ENCODE assay signal across 8 cellular contexts in genomic region chr1:225777058-225777582, GRCh38. TPM values are rescaled to one million over a fixed set of nuclear protein-coding genes. Genes with fewer than 3 reads are reported as not detected.
A peak's percentile ranks its signal among the peaks of the same experiment; 100 is the strongest.
DNase-seq lines count a peak whose midpoint lies in the region; ATAC-seq and TF ChIP-seq lines count a peak whose summit lies in the region.

No MANE protein-coding gene starts in this region.

- peak overlapping the region; percentile 81 for H3K4me2 ChIP-seq in IMR-90 (ENCODE audit: low read depth, low read length)

- H3K4me3 ChIP-seq in IMR-90 (ENCODE audit: insufficient read depth, low read depth, low read length) (peak overlapping the region; percentile 40), colonic mucosa (peak overlapping the region; percentile 62)

- H3K4me1 ChIP-seq in IMR-90 (ENCODE audit: control insufficient read depth, insufficient read depth, low read length) (peaks cover 3% of the 10 kb centered on the region; the same call in 1 of the 2 replicates), colonic mucosa (no peaks in the 10 kb centered on the region)

- H3K9me3 ChIP-seq in IMR-90 (ENCODE audit: control insufficient read depth, insufficient read depth, low read length): no peaks in the 10 kb centered on the region
- no peaks in the 10 kb centered on the region for H3K9me3 ChIP-seq in colonic mucosa

- H3K27ac Mint-ChIP-seq in naive B cell: no peak overlapping the region

- peaks cover 2% of the 10 kb centered on the region; the same call in 1 of the 2 replicates for H3K36me3 ChIP-seq in IMR-90 (ENCODE audit: control insufficient read depth, insufficient read depth, low read length)
- no peaks in the 10 kb centered on the region for H3K36me3 ChIP-seq in colonic mucosa

- H3K27ac ChIP-seq in 22Rv1 (peak overlapping the region; percentile 98), IMR-90 (ENCODE audit: insufficient read depth, low read length) (peak overlapping the region; percentile 60), colonic mucosa (peak overlapping the region; percentile 94)

- H2BK20ac ChIP-seq in IMR-90 (ENCODE audit: low read depth, low read length): no peak overlapping the region

- intact Hi-C loops in IMR-90 (cut with micrococcal nuclease): loop anchor here (1.0 to 5.0 kb wide), 2 partner anchors 70 to 134 kb away; no protein-coding TSS in a partner anchor
- intact Hi-C loops in colonic mucosa (cut with DNase I): loop anchor here (5.0 kb wide), 1 partner anchor 70 kb away; no protein-coding TSS in a partner anchor

- peak overlapping the region; percentile 45 for H2BK120ac ChIP-seq in IMR-90 (ENCODE audit: low read depth, low read length)

- in situ Hi-C loops in IMR-90 (cut with MboI; ENCODE audit: low sequenced_read_pairs): loop anchor here (5.0 kb wide), 1 partner anchor 300 kb away; no protein-coding TSS in a partner anchor

- no peaks in the 10 kb centered on the region for H3K27me3 Mint-ChIP-seq in naive B cell

- H3K4me3 Mint-ChIP-seq in naive B cell: no peak overlapping the region

- dilution Hi-C loops in IMR-90 (cut with HindIII; ENCODE audit: low sequenced_read_pairs, unreplicated experiment): no loop called here

- no peaks in the 10 kb centered on the region for H3K9me3 Mint-ChIP-seq in naive B cell

- H3K9ac ChIP-seq in IMR-90 (ENCODE audit: low read depth, low read length) (peak overlapping the region; percentile 60), colonic mucosa (ENCODE audit: low read depth in 2 of 2, low read length in 2 of 2) (peak overlapping the region; percentile 52 to 70)

- CTCF ChIA-PET in IMR-90 (lab: Yijun Ruan, JAX): interaction anchor here (0.6 to 3.0 kb wide), 11 partner anchors 10 to 302 kb away, joined by 3 to 17 read pairs (median 4); partner anchors contain the start of gene ENAH

- H4K91ac ChIP-seq in IMR-90 (ENCODE audit: insufficient read depth, low read depth, low read length): 0 out of 2 replicates have a peak overlapping the region, but pooled peaks have one; percentile 20

- H2BK5ac ChIP-seq in IMR-90 (ENCODE audit: low read depth, low read length, poor library complexity, severe bottlenecking): peak overlapping the region; percentile 66

- peak overlapping the region; percentile 51; the same call in 1 of the 2 replicates for H3K14ac ChIP-seq in IMR-90 (replicated peaks; ENCODE audit: low read depth, low read length)

- peaks cover 20% of the 10 kb centered on the region for H4K20me1 ChIP-seq in IMR-90 (ENCODE audit: insufficient read depth, low read length)

- H3K18ac ChIP-seq in IMR-90 (ENCODE audit: low read depth, low read length): peak overlapping the region; percentile 12

- no peak for TF ChIP-seq RAD21 in IMR-90 (IDR thresholded peaks at IDR 0.05; ENCODE audit: low read length)

- H3K27me3 ChIP-seq in IMR-90 (ENCODE audit: control insufficient read depth, insufficient read depth, low read length): no peaks in the 10 kb centered on the region
- no peaks in the 10 kb centered on the region for H3K27me3 ChIP-seq in colonic mucosa

- peak overlapping the region; percentile 66 for H3K4ac ChIP-seq in IMR-90 (ENCODE audit: low read depth, low read length)

- peak overlapping the region; percentile 64 for H3K56ac ChIP-seq in IMR-90 (ENCODE audit: extremely low read depth, insufficient read depth, low read length)

- BruUV-seq in IMR-90 (replicated peaks; lab: Mats Ljungman, UMichigan): no TSS peak

- H2AK9ac ChIP-seq in IMR-90 (replicated peaks; ENCODE audit: low read depth, low read length, poor library complexity): no peak overlapping the region

- WGBS in IMR-90 (ENCODE audit: extremely low coverage in 2 of 2, insufficient read length in 1 of 2), 2 experiments: 18% methylated on average over 10 of the region's 18 CpGs; no CpG with 5 or more reads in 1 of the 2 experiments

- TF ChIP-seq POLR2A in IMR-90 (IDR thresholded peaks at IDR 0.05; ENCODE audit: low read depth, low read length): no peak

- ATAC-seq in GM19035 (IDR thresholded peaks at IDR 0.05; ENCODE audit: unreplicated experiment) (peak; percentile 16), IMR-90 (ENCODE audit: low read depth) (peak; percentile 2), naive B cell (ENCODE audit: low read depth in 2 of 2) (peak; percentile 1 to 2)

- peak overlapping the region; percentile 17; the same call in 1 of the 3 replicates for H2BK15ac ChIP-seq in IMR-90 (ENCODE audit: low read depth, low read length)

- TF ChIP-seq CTCF in 22Rv1 (IDR thresholded peaks at IDR 0.05): no peak
- TF ChIP-seq CTCF in IMR-90 (conservative IDR thresholded peaks at IDR 0.05; ENCODE audit: low read depth, low read length): no peak
- no peak for TF ChIP-seq CTCF in colonic mucosa (IDR thresholded peaks at IDR 0.05)

- peaks cover 0 to 14% of the 10 kb centered on the region in 2 experiments; a peak in 1 of 4 replicates for H3K79me1 ChIP-seq in IMR-90 (ENCODE audit: low read depth in 1 of 2, low read length in 2 of 2)

- peaks cover 6 to 8% of the 10 kb centered on the region in 2 donors for H3K36me3 Mint-ChIP-seq in naive B cell

- POLR2A ChIA-PET in IMR-90 (lab: Charles Lee; ENCODE audit: unreplicated experiment): interaction anchor here (0.5 to 1.6 kb wide), 3 partner anchors 122 to 1952 kb away, joined by 3 to 7 read pairs (median 3); no protein-coding TSS in a partner anchor

- H2AFZ ChIP-seq in IMR-90 (replicated peaks; ENCODE audit: low read length, poor library complexity): peak overlapping the region; percentile 94

- H3K9me1 ChIP-seq in IMR-90 (ENCODE audit: insufficient read depth, low read length): peaks cover 9% of the 10 kb centered on the region; the same call in 1 of the 2 replicates

- DNase-seq in IMR-90 (no peak), colonic mucosa (no peak), naive B cell (no peak), GDM1 (lab: John Stamatoyannopoulos, UW) (no peak), SHP77 treated with DMSO at 0.1 percent for 48 hours (lab: John Stamatoyannopoulos, UW) (no peak), SIG-M5 treated with dmso at 0.1 percent for 504 hours (lab: John Stamatoyannopoulos, UW; ENCODE audit: unreplicated experiment) (no peak)

- peak overlapping the region; percentile 26 to 96; a peak in 3 of 4 replicates for H4K8ac ChIP-seq in IMR-90 (ENCODE audit: low read depth in 2 of 2, low read length in 2 of 2)

- no peak overlapping the region for H2AK5ac ChIP-seq in IMR-90 (ENCODE audit: low read depth, low read length)

- H3K23ac ChIP-seq in IMR-90 (ENCODE audit: low read depth, low read length): peak overlapping the region; percentile 47

- peak overlapping the region; percentile 24 for H4K5ac ChIP-seq in IMR-90 (ENCODE audit: low read depth, low read length)

- H3K4me1 Mint-ChIP-seq in naive B cell: peaks cover 16 to 43% (median 22%) of the 10 kb centered on the region in 3 donors

TF ChIP-seq in IMR-90, 13 proteins besides CTCF, POLR2A, EP300 and RAD21:
- TF ChIP-seq CHD1 (IDR thresholded peaks at IDR 0.05; ENCODE audit: low read depth, low read length): no peak
- TF ChIP-seq MXI1 (IDR thresholded peaks at IDR 0.05; ENCODE audit: borderline replicate concordance, low read depth, low read length): no peak

RNA-seq across cellular contexts. Expression of gene SRP9, which starts 0.5 kb away (rescaled TPM):
- 230 and 484 TPM in 2 replicates for total RNA-seq in IMR-90 (2012; rRNA removed)
- 205 and 295 TPM in 2 replicates for polyA plus RNA-seq in IMR-90 (2012; rRNA removed)
- 118 and 134 TPM in 2 replicates for polyA plus RNA-seq in IMR-90 (2012; cell fraction: cytosol; rRNA removed)
- 48.5 and 140 TPM in 2 replicates for polyA plus RNA-seq in IMR-90 (2012; cell fraction: nucleus; rRNA removed; ENCODE audit: low replicate concordance)
- 100 to 1,000 TPM; 233 to 264 TPM for total RNA-seq in colonic mucosa
- polyA plus RNA-seq in naive B cell (ENCODE audit: low read depth in 6 of 6): 100 to 1,000 TPM; 219 to 374 (median 278) TPM

RNA-seq across cellular contexts. Expression of gene EPHX1, which starts 32.8 kb away (rescaled TPM):
- total RNA-seq in IMR-90 (2012; rRNA removed): 16.9 and 20.3 TPM in 2 replicates
- polyA plus RNA-seq in IMR-90 (2012; rRNA removed): 33.8 and 46.3 TPM in 2 replicates
- 35.7 and 36.6 TPM in 2 replicates for polyA plus RNA-seq in IMR-90 (2012; cell fraction: cytosol; rRNA removed)
- 14.3 and 16.2 TPM in 2 replicates for polyA plus RNA-seq in IMR-90 (2012; cell fraction: nucleus; rRNA removed; ENCODE audit: low replicate concordance)
- total RNA-seq in colonic mucosa: 10 to 100 TPM; 58.0 to 61.9 TPM
- 1 to 10 TPM in 3 of 6 donors, under 1 TPM in 2, not detected in 1; 0.24 to 1.1 (median 1.0) TPM for polyA plus RNA-seq in naive B cell (ENCODE audit: low read depth in 6 of 6)
